9 cellular contexts compared by ENCODE assay signal in the genomic region with DNA sequence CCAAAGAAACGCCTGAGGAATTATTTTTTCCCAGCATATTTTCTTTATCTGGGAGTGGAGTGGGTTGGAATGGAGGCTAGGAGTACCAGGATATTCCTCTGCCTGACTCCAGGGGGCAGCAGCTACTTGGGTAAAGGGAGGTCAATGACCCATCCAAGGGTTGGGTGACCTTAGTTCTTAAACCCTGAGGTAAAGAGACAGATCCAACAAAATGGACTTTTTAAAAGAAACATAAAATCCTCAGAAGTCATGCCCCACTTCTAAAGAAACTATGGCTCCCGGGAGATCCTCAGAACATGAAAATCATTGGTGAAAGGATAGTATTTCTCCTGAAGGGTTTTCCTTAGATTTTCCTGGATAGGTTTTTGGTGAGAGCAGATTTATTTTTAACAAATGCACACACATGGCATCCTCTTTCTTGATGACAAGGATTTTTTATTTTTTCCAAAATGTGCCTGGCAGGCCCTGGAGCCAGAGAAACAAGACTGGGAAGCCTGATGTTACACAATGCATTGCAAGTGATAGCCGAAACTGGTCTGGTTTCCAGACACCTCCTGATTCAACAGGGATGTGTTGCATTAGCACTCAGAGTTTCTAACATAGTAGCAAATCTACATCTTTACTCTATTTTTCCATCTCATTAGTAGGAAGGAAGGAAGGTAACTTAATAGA.
DNase-seq lines count a peak whose midpoint lies in the region; ATAC-seq, FAIRE-seq and TF ChIP-seq lines count a peak whose summit lies in the region.
"Had no signal": no experiment of that assay in that cellular context is flagged by ENCODE, and none has a peak within 500 bp of the region (broad histone marks: within the 10 kb centered on the region; RNA-seq: fewer than 3 reads in every experiment).

No MANE protein-coding gene starts in this region.

- no CpG with 5 or more reads among the region's 3 CpGs for WGBS in H9 (ENCODE audit: extremely low coverage, insufficient read length, low lambda C conversion rate)
- 48 to 57% methylated on average over 3 of the region's 3 CpGs for WGBS in lung, 2 donors

- no peak overlapping the region for H3T11ph ChIP-seq in H9 (ENCODE audit: low read length)

- TF ChIP-seq CTCF in D721Med (IDR thresholded peaks at IDR 0.05; ENCODE audit: insufficient read depth, missing control alignments) (peak; percentile 79), H9 (conservative IDR thresholded peaks at IDR 0.05) (peak; percentile 96), coronary artery (IDR thresholded peaks at IDR 0.05) (peak; percentile 43), lung (IDR thresholded peaks at IDR 0.05; ENCODE audit: control extremely low read depth, extremely low read depth) (peak; percentile 72)

- no peak overlapping the region for H3K4me3 Mint-ChIP-seq in H9
- H3K4me3 Mint-ChIP-seq: activated B cell treated with CpG ODN at 0.5 μM for 24 hours had no signal

- H2BK20ac ChIP-seq in H9 (ENCODE audit: low read depth, low read length, poor library complexity, severe bottlenecking), result no peak overlapping the region

- H3K36me3 Mint-ChIP-seq in H9 (ENCODE audit: insufficient read depth in 1 of 3, low read depth in 3 of 3), result no peaks in the 10 kb centered on the region

- H3K27me3 Mint-ChIP-seq in H9 (ENCODE audit: low read depth), result 0 out of 2 replicates have a peak, but pooled peaks cover 4% of the 10 kb centered on the region

- H2BK120ac ChIP-seq in H9 (ENCODE audit: low read depth, low read length, poor library complexity, severe bottlenecking), result no peak overlapping the region

- no peak overlapping the region for H3K56ac ChIP-seq in H9 (ENCODE audit: insufficient read length, low read depth, low read length)

- H3K23ac ChIP-seq in H9 (ENCODE audit: insufficient read length, low read depth, low read length), result no peak overlapping the region

- no peak overlapping the region for H2BK5ac ChIP-seq in H9 (ENCODE audit: insufficient read length, low read length)

- no peak overlapping the region for H2BK15ac ChIP-seq in H9 (ENCODE audit: low read depth, low read length)

- no peaks in the 10 kb centered on the region for H3K79me2 ChIP-seq in H9 (ENCODE audit: insufficient read depth, low read length)

- H3K9me3 ChIP-seq in H9 (ENCODE audit: control insufficient read depth, low read depth, low read length), result no peaks in the 10 kb centered on the region
- no peaks in the 10 kb centered on the region for H3K9me3 ChIP-seq in lung (ENCODE audit: control insufficient read depth in 2 of 2, insufficient read depth in 1 of 2, low read length in 1 of 2)

- FAIRE-seq in D721Med (lab: Jason Lieb, UNC), result no peak

- no peak overlapping the region for H3K4ac ChIP-seq in H9 (ENCODE audit: low read depth, low read length)

- no peaks in the 10 kb centered on the region for H3K9me3 Mint-ChIP-seq in H9
- H3K9me3 Mint-ChIP-seq: activated B cell treated with CpG ODN at 0.5 μM for 24 hours had no signal

- H3K4me2 ChIP-seq in H9 (ENCODE audit: insufficient read depth, insufficient read length, low read length), result no peak overlapping the region

- H2AK5ac ChIP-seq in H9 (ENCODE audit: insufficient read length, low read length), result no peak overlapping the region

- DNase-seq in D721Med (ENCODE audit: insufficient read length, low spot score) (no peak), H9 (peak; percentile 71), NCI-H748 treated with DMSO at 0.1 percent for 48 hours (lab: John Stamatoyannopoulos, UW) (peak; percentile 72), coronary artery (ENCODE audit: low spot score) (no peak), lung (ENCODE audit: low spot score) (peak; percentile 44), NCI-H187 treated with DMSO at 0.1 percent for 48 hours (lab: John Stamatoyannopoulos, UW) (no peak), OCI-M2 (lab: John Stamatoyannopoulos, UW; ENCODE audit: unreplicated experiment) (no peak)
- DNase-seq: activated B cell treated with CpG ODN at 0.5 μM for 24 hours had no signal

- H3K27me3 ChIP-seq in H9 (ENCODE audit: insufficient read depth, low read length), result no peaks in the 10 kb centered on the region
- H3K27me3 ChIP-seq in lung (ENCODE audit: control insufficient read depth, insufficient read depth), result no peaks in the 10 kb centered on the region

- H2BK12ac ChIP-seq in H9 (ENCODE audit: insufficient read length, low read depth, low read length), result no peak overlapping the region

- ATAC-seq in lung (ENCODE audit: insufficient read depth, low FRiP score) (peak; percentile 81), GM18907 (IDR thresholded peaks at IDR 0.05; ENCODE audit: unreplicated experiment) (no peak)

- no peak overlapping the region for H4K8ac ChIP-seq in H9 (replicated peaks; ENCODE audit: insufficient read length, low read depth, low read length)

- H3K36me3 ChIP-seq in lung (ENCODE audit: control insufficient read depth in 2 of 2, insufficient read depth in 2 of 2, low read length in 2 of 2), result no peaks in the 10 kb centered on the region

- H4K5ac ChIP-seq in H9 (ENCODE audit: insufficient read length, low read depth, low read length), result no peak overlapping the region

- H3K14ac ChIP-seq in H9 (ENCODE audit: insufficient read depth, low read length), result no peak overlapping the region

- no peak overlapping the region for H3K18ac ChIP-seq in H9 (ENCODE audit: insufficient read length, low read depth, low read length)

- H4K20me1 ChIP-seq in H9 (ENCODE audit: control insufficient read depth, insufficient read depth, insufficient read length), result no peaks in the 10 kb centered on the region

- H3K27ac Mint-ChIP-seq in H9, result no peak overlapping the region
- H3K27ac Mint-ChIP-seq: activated B cell treated with CpG ODN at 0.5 μM for 24 hours had no signal

- no peaks in the 10 kb centered on the region for H3K23me2 ChIP-seq in H9 (ENCODE audit: insufficient read length, low read depth, low read length, poor library complexity, severe bottlenecking)

- no peak overlapping the region for H4K91ac ChIP-seq in H9 (ENCODE audit: insufficient read length, low read depth, low read length)

- peaks cover 14 to 20% of the 10 kb centered on the region in 2 experiments for H3K4me1 Mint-ChIP-seq in H9
- H3K4me1 Mint-ChIP-seq: activated B cell treated with CpG ODN at 0.5 μM for 24 hours had no signal

- H3K27ac ChIP-seq in H9 (ENCODE audit: insufficient read length, low read depth, low read length) (no peak overlapping the region), coronary artery (no peak overlapping the region), lung (ENCODE audit: low read depth in 1 of 2, low read length in 1 of 2) (no peak overlapping the region)

- H3K4me1 ChIP-seq in H9 (ENCODE audit: insufficient read depth, low read length), result no peaks in the 10 kb centered on the region; the same call in 1 of the 2 replicates
- no peaks in the 10 kb centered on the region for H3K4me1 ChIP-seq in lung (ENCODE audit: control insufficient read depth in 2 of 2, insufficient read depth in 2 of 2, low read length in 2 of 2)

- H3K4me3 ChIP-seq in coronary artery (no peak overlapping the region), lung (no peak overlapping the region)

- H3K9ac ChIP-seq in H9 (ENCODE audit: extremely low read depth, insufficient read length, low read length), result no peak overlapping the region

- no peaks in the 10 kb centered on the region for H3K79me1 ChIP-seq in H9 (ENCODE audit: insufficient read depth, low read depth, low read length, poor library complexity, severe bottlenecking)

- H2AFZ ChIP-seq in H9 (ENCODE audit: low read length), result no peak overlapping the region

Comparison
In these comparisons a context has a peak if more than half of its experiments do, and no peak if none do; other contexts are left out.
1. DNase-seq: peak in H9 (single experiment), NCI-H748 treated with DMSO at 0.1 percent for 48 hours (single experiment) and lung (single experiment); none in D721Med (single experiment), coronary artery (single experiment), NCI-H187 treated with DMSO at 0.1 percent for 48 hours (single experiment) and OCI-M2 (single experiment).
2. CTCF ChIP-seq: peak in every context shown above with its lines; median percentile 96 in H9; 79 in D721Med; 72 in lung; 43 in coronary artery.